2 cellular contexts compared by ENCODE assay signal in genomic region chr13:30920162-30920561, GRCh38.
A peak's percentile ranks its signal among the peaks of the same experiment; 100 is the strongest.
TF ChIP-seq lines count a peak whose summit lies in the region.

No MANE protein-coding gene starts in this region.

TF ChIP-seq in HepG2, 621 proteins besides CTCF, POLR2A, EP300 and RAD21:
- peak; percentile 11; the same call in 1 of the 2 replicates for TF ChIP-seq CEBPB (IDR thresholded peaks at IDR 0.05; ENCODE audit: borderline replicate concordance, low read depth, low read length)
- no peak for TF ChIP-seq JUN (CRISPR knock-in tag; IDR thresholded peaks at IDR 0.05)
- TF ChIP-seq ZBTB7B (CRISPR knock-in tag; IDR thresholded peaks at IDR 0.05), result no peak
- no peak for TF ChIP-seq TOE1 (CRISPR knock-in tag; IDR thresholded peaks at IDR 0.05)
- no peak for TF ChIP-seq ZNF607 (CRISPR knock-in tag; IDR thresholded peaks at IDR 0.05; ENCODE audit: borderline replicate concordance)

TF ChIP-seq in endothelial cell of umbilical vein, 7 proteins besides CTCF, POLR2A, EP300 and RAD21:
- TF ChIP-seq GATA2 (IDR thresholded peaks at IDR 0.05; ENCODE audit: insufficient read depth, insufficient read length, low read depth, low read length) (no peak), JUN (IDR thresholded peaks at IDR 0.05; ENCODE audit: borderline replicate concordance, insufficient read depth, insufficient read length, low read depth) (no peak), MYC (IDR thresholded peaks at IDR 0.05; ENCODE audit: low read depth, low read length) (no peak), POLR2AphosphoS5 (IDR thresholded peaks at IDR 0.05; ENCODE audit: insufficient read depth, low read depth, low read length) (no peak), FOS (IDR thresholded peaks at IDR 0.05; ENCODE audit: borderline replicate concordance, insufficient read depth, low read length) (no peak), EZH2 (IDR thresholded peaks at IDR 0.05; ENCODE audit: borderline replicate concordance, low read depth, low read length, severe bottlenecking) (no peak)
- TF ChIP-seq, protein P1, sequence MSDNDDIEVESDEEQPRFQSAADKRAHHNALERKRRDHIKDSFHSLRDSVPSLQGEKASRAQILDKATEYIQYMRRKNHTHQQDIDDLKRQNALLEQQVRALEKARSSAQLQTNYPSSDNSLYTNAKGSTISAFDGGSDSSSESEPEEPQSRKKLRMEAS (IDR thresholded peaks at IDR 0.05; ENCODE audit: insufficient read depth, insufficient read length), result no peak
